ENCODE assay signal across 26 cellular contexts in the genomic region with DNA sequence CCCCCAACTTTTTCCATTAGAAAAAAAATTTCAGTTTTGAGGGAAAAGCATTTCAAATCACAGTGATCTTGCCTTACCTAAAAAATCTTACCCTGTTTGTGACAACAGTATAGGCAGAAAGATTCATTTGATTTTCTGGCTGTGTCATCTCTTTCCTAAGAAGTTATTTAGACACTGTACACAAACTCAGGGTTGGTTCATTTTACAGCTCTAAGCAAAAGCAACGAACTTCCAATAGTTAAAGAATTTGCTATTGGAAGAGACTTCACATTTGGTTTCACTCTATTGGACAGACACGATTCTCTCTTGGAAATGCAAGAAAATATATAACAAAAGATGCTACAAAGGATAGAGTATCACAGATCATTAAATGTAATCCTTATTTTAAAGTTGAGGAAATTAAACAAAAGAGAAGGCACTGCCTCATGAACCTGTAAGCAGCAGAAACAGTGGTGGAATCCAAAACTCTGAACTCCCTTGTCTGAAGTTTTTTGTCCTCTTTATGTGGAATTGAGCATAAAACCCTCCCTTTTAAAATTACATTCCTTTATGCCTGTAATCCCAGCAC.
DNase-seq lines count a peak whose midpoint lies in the region; ATAC-seq and TF ChIP-seq lines count a peak whose summit lies in the region.
"Had no signal": no experiment of that assay in that cellular context is flagged by ENCODE, and none has a peak within 500 bp of the region (broad histone marks: within the 10 kb centered on the region; RNA-seq: fewer than 3 reads in every experiment).

No MANE protein-coding gene starts in this region.

- no peak overlapping the region for H3K4me3 Mint-ChIP-seq in activated naive CD8-positive, alpha-beta T cell
- H3K4me3 Mint-ChIP-seq in activated naive CD8-positive, alpha-beta T cell treated with anti-CD3 and anti-CD28 coated beads, Interleukin-2, amount 50 U/mL, for 24 hours, result no peak overlapping the region
- H3K4me3 Mint-ChIP-seq: effector memory CD8-positive, alpha-beta T cell; mesothelial cell of epicardium; nephron progenitor cell; stimulated activated naive CD8-positive, alpha-beta T cell treated with anti-CD3 and anti-CD28 coated beads, Interleukin-15, Interleukin-2, amounts not matched to agents 100 ng/mL and 50 ng/mL, for 24 hours had no signal

- peak overlapping the region; percentile 20; the same call in 1 of the 2 replicates for H3K9ac ChIP-seq in SU-DHL-6 (ENCODE audit: low read length)
- H3K9ac ChIP-seq: BLaER1 had no signal

- H3K36me3 Mint-ChIP-seq in activated naive CD8-positive, alpha-beta T cell, result peaks cover 5% of the 10 kb centered on the region
- peaks cover 14% of the 10 kb centered on the region for H3K36me3 Mint-ChIP-seq in activated naive CD8-positive, alpha-beta T cell treated with anti-CD3 and anti-CD28 coated beads, Interleukin-2, amount 50 U/mL, for 24 hours (ENCODE audit: low read depth)
- H3K36me3 Mint-ChIP-seq: mesothelial cell of epicardium had no signal

- H3K4me1 Mint-ChIP-seq in activated naive CD8-positive, alpha-beta T cell (ENCODE audit: low read depth), result peaks cover 40% of the 10 kb centered on the region
- peaks cover 51% of the 10 kb centered on the region for H3K4me1 Mint-ChIP-seq in activated naive CD8-positive, alpha-beta T cell treated with anti-CD3 and anti-CD28 coated beads, Interleukin-2, amount 50 U/mL, for 24 hours
- H3K4me1 Mint-ChIP-seq: nephron progenitor cell had no signal

- no peaks in the 10 kb centered on the region for H3K27me3 ChIP-seq in SU-DHL-6 (ENCODE audit: low read length)
- H3K27me3 ChIP-seq: BLaER1, upper lobe of left lung had no signal

- H3K4me3 ChIP-seq in SU-DHL-6 (ENCODE audit: insufficient read depth, low read length, poor library complexity, severe bottlenecking), result no peak overlapping the region
- H3K4me3 ChIP-seq: BLaER1, psoas muscle, upper lobe of left lung had no signal

- H4K20me1 ChIP-seq in SU-DHL-6 (ENCODE audit: low read depth, low read length), result 0 out of 2 replicates have a peak, but pooled peaks cover 5% of the 10 kb centered on the region

- peaks cover 99% of the 10 kb centered on the region for H3K79me2 ChIP-seq in SU-DHL-6 (ENCODE audit: insufficient read depth, low read length)

- no peak for ATAC-seq in activated naive CD8-positive, alpha-beta T cell treated with anti-CD3 and anti-CD28 coated beads, Interleukin-2, amount 50 U/mL, for 24 hours
- ATAC-seq: effector memory CD8-positive, alpha-beta T cell; psoas muscle had no signal

- peak overlapping the region; percentile 42 for H3K27ac ChIP-seq in SU-DHL-6 (ENCODE audit: low read depth, low read length)
- H3K27ac ChIP-seq: BLaER1, psoas muscle, RWPE1, upper lobe of left lung had no signal

- peak overlapping the region; percentile 37 for H3K4me2 ChIP-seq in SU-DHL-6 (ENCODE audit: low read depth, low read length, poor library complexity, severe bottlenecking)
- H3K4me2 ChIP-seq: BLaER1 had no signal

- H3K9me3 Mint-ChIP-seq in activated naive CD8-positive, alpha-beta T cell (ENCODE audit: low read depth), result no peaks in the 10 kb centered on the region
- no peaks in the 10 kb centered on the region for H3K9me3 Mint-ChIP-seq in activated naive CD8-positive, alpha-beta T cell treated with anti-CD3 and anti-CD28 coated beads, Interleukin-2, amount 50 U/mL, for 24 hours
- H3K9me3 Mint-ChIP-seq: effector memory CD8-positive, alpha-beta T cell; stimulated activated naive CD8-positive, alpha-beta T cell treated with anti-CD3 and anti-CD28 coated beads, Interleukin-15, Interleukin-2, amounts not matched to agents 100 ng/mL and 50 ng/mL, for 24 hours had no signal

- no peak for DNase-seq in activated naive CD8-positive, alpha-beta T cell treated with anti-CD3 and anti-CD28 coated beads, Interleukin-2, amount 50 U/mL, for 24 hours
- DNase-seq in fibroblast of gingiva (ENCODE audit: low read depth) (peak; percentile 14), NCI-H2171 (lab: John Stamatoyannopoulos, UW) (no peak), DMS53 treated with DMSO at 0.1 percent for 48 hours (lab: John Stamatoyannopoulos, UW; ENCODE audit: unreplicated experiment) (no peak), epidermal melanocyte (ENCODE audit: insufficient read length, low spot score) (no peak), NCI-H1105 (lab: John Stamatoyannopoulos, UW) (no peak)
- DNase-seq: 8988T; activated CD4-positive, alpha-beta T cell treated with anti-CD3 and anti-CD28 coated beads for 48 hours; activated CD8-positive, alpha-beta memory T cell treated with anti-CD3 and anti-CD28 coated beads, Interleukin-2, amount 50 U/mL, for 4 hours; activated effector memory CD4-positive, alpha-beta T cell treated with Interleukin-2 at 50 U/mL for 16 hours; aorta; Calu3; effector memory CD8-positive, alpha-beta T cell; H7; NCI-H1930; nephron progenitor cell; psoas muscle; stimulated activated CD4-positive, alpha-beta T cell treated with anti-CD3 and anti-CD28 coated beads, Interleukin-2, amount 100 ng/mL, for 24 hours; SW 1271; upper lobe of left lung had no signal

- TF ChIP-seq CTCF in SU-DHL-6 (IDR thresholded peaks at IDR 0.05; ENCODE audit: insufficient read depth, low read length, poor library complexity, severe bottlenecking), result no peak

- H3F3A ChIP-seq in SU-DHL-6 (ENCODE audit: insufficient read depth), result peaks cover 51% of the 10 kb centered on the region

- peak overlapping the region; percentile 11 for H3K27ac Mint-ChIP-seq in activated naive CD8-positive, alpha-beta T cell
- no peak overlapping the region for H3K27ac Mint-ChIP-seq in activated naive CD8-positive, alpha-beta T cell treated with anti-CD3 and anti-CD28 coated beads, Interleukin-2, amount 50 U/mL, for 24 hours
- H3K27ac Mint-ChIP-seq: effector memory CD8-positive, alpha-beta T cell; mesothelial cell of epicardium; nephron progenitor cell; stimulated activated naive CD8-positive, alpha-beta T cell treated with anti-CD3 and anti-CD28 coated beads, Interleukin-15, Interleukin-2, amounts not matched to agents 100 ng/mL and 50 ng/mL, for 24 hours had no signal

- H3K9me3 ChIP-seq in SU-DHL-6 (ENCODE audit: insufficient read depth, low read length), result no peaks in the 10 kb centered on the region
- H3K9me3 ChIP-seq: psoas muscle, upper lobe of left lung had no signal

- H3K27me3 Mint-ChIP-seq in activated naive CD8-positive, alpha-beta T cell, result no peaks in the 10 kb centered on the region
- H3K27me3 Mint-ChIP-seq in activated naive CD8-positive, alpha-beta T cell treated with anti-CD3 and anti-CD28 coated beads, Interleukin-2, amount 50 U/mL, for 24 hours, result no peaks in the 10 kb centered on the region
- H3K27me3 Mint-ChIP-seq: effector memory CD8-positive, alpha-beta T cell; stimulated activated naive CD8-positive, alpha-beta T cell treated with anti-CD3 and anti-CD28 coated beads, Interleukin-15, Interleukin-2, amounts not matched to agents 100 ng/mL and 50 ng/mL, for 24 hours had no signal

- no peaks in the 10 kb centered on the region for H3K9me2 ChIP-seq in SU-DHL-6 (replicated peaks; ENCODE audit: insufficient read depth, low read length)

- no peak overlapping the region for H2AFZ ChIP-seq in SU-DHL-6 (ENCODE audit: low read depth, low read length, severe bottlenecking)

- H3K36me3 ChIP-seq in SU-DHL-6 (ENCODE audit: low read length), result peaks cover 2% of the 10 kb centered on the region; the same call in 1 of the 2 replicates
